16 cellular contexts compared by ENCODE assay signal in the genomic region with DNA sequence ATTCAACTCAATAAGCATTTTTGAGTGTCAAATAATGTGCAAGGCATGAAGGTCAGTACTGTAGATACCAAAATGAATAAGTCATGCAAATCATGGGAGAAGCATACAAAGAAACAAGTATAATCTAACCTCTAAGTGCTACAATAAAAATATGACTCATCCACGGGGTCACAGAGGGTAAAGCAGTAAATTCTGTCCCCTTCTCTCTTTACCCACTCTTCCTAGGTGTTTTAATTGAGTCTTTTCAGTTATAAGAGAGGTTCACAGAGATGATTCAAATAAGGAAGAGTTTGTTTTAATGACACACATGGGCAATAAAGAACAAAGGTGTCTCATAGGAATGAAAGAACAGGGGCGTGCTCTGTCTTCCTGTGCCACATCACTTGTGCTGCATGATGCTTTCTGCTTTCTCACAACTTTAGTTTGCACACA.
DNase-seq lines count a peak whose midpoint lies in the region; ATAC-seq and TF ChIP-seq lines count a peak whose summit lies in the region.
"Had no signal": no experiment of that assay in that cellular context is flagged by ENCODE, and none has a peak within 500 bp of the region (broad histone marks: within the 10 kb centered on the region; RNA-seq: fewer than 3 reads in every experiment).

No MANE protein-coding gene starts in this region.

- TF ChIP-seq CTCF in GM13977 (IDR thresholded peaks at IDR 0.05; ENCODE audit: extremely low read depth, insufficient read depth, missing control alignments), result no peak
- no peak for TF ChIP-seq CTCF in HEK293 (tag by site-specific recombination; IDR thresholded peaks at IDR 0.05)
- no peak for TF ChIP-seq CTCF in foreskin keratinocyte (conservative IDR thresholded peaks at IDR 0.05)

- no peak overlapping the region for H2AK5ac ChIP-seq in neuronal stem cell (ENCODE audit: low read depth, low read length)

- peak; percentile 14 for DNase-seq in GM13977 (ENCODE audit: low spot score)
- DNase-seq in NCI-H345 (lab: John Stamatoyannopoulos, UW), result peak; percentile 62
- peak; percentile 42 to 60 for DNase-seq in foreskin keratinocyte
- DNase-seq in T-helper 2 cell treated with Interferon-gamma antibody and Interleukin-4, amounts not matched to agents 5 μg/mL and 100 μg/mL, for 36 hours (ENCODE audit: low spot score), result no peak
- DNase-seq in SHP77 (lab: John Stamatoyannopoulos, UW), result no peak
- DNase-seq in neuronal stem cell (ENCODE audit: low spot score), result no peak
- DNase-seq in NCI-H82 treated with DMSO at 0.1 percent for 48 hours (lab: John Stamatoyannopoulos, UW; ENCODE audit: unreplicated experiment), result no peak
- DNase-seq: dermis blood vessel endothelial cell, head of caudate nucleus, mesendoderm, NCI-H146, retina, thyroid gland had no signal

- H2BK15ac ChIP-seq in neuronal stem cell (ENCODE audit: low read length), result no peak overlapping the region

- H3K4me3 Mint-ChIP-seq in T-helper 2 cell treated with Interferon-gamma antibody and Interleukin-4, amounts not matched to agents 5 μg/mL and 100 μg/mL, for 36 hours, result no peak overlapping the region
- H3K4me3 Mint-ChIP-seq: activated naive CD8-positive, alpha-beta T cell had no signal

- H3K27ac ChIP-seq in HEK293 (ENCODE audit: extremely low read depth, low read depth, low read length) (no peak overlapping the region), foreskin keratinocyte (no peak overlapping the region), neuronal stem cell (replicated peaks; ENCODE audit: low read length) (no peak overlapping the region)
- H3K27ac ChIP-seq: SJCRH30, thyroid gland had no signal

- no peak overlapping the region for H2BK12ac ChIP-seq in neuronal stem cell (ENCODE audit: low read length)

- no peak overlapping the region for H3K4me2 ChIP-seq in neuronal stem cell (ENCODE audit: insufficient read depth, low read length, poor library complexity, severe bottlenecking)

- H2BK5ac ChIP-seq in neuronal stem cell (ENCODE audit: low read length), result no peak overlapping the region

- H3K4ac ChIP-seq in neuronal stem cell (ENCODE audit: low read length), result no peak overlapping the region

- H3K27me3 ChIP-seq in foreskin keratinocyte (peaks cover 9% of the 10 kb centered on the region), neuronal stem cell (ENCODE audit: control insufficient read depth in 3 of 3, insufficient read depth in 3 of 3, low read depth in 1 of 3, low read length in 3 of 3) (peaks cover 0 to 10% (median 0%) of the 10 kb centered on the region in 3 experiments)
- H3K27me3 ChIP-seq: SJCRH30, thyroid gland had no signal

- ATAC-seq in foreskin keratinocyte, result peak; percentile 96

- H3K4me3 ChIP-seq in HEK293 (ENCODE audit: low read depth, low read length) (no peak overlapping the region), neuronal stem cell (ENCODE audit: low read length in 2 of 2) (no peak overlapping the region)
- H3K4me3 ChIP-seq: SJCRH30, thyroid gland had no signal

- H3K36me3 ChIP-seq in HEK293 (ENCODE audit: control insufficient read depth in 2 of 2, insufficient read depth in 1 of 2, low read length in 2 of 2) (no peaks in the 10 kb centered on the region), neuronal stem cell (replicated peaks in 1 of 2; ENCODE audit: control insufficient read depth in 2 of 2, insufficient read depth in 2 of 2, low read length in 2 of 2) (no peaks in the 10 kb centered on the region)
- H3K36me3 ChIP-seq: SJCRH30, thyroid gland had no signal

- in situ Hi-C loops in GM13977 (cut with MboI; ENCODE audit: low pct_unique_long_range_greater_than_20kb, low sequenced_read_pairs, unreplicated experiment), result no loop called here

- H3K14ac ChIP-seq in neuronal stem cell (ENCODE audit: low read length), result no peak overlapping the region

- H3K9me3 ChIP-seq in HEK293 (ENCODE audit: control insufficient read depth, insufficient read depth, low read depth, low read length), result no peaks in the 10 kb centered on the region
- no peaks in the 10 kb centered on the region for H3K9me3 ChIP-seq in neuronal stem cell (replicated peaks in 1 of 2; ENCODE audit: control insufficient read depth in 2 of 2, insufficient read depth in 1 of 2, low read depth in 1 of 2, low read length in 2 of 2)
- H3K9me3 ChIP-seq: SJCRH30, thyroid gland had no signal

- H3K9me3 Mint-ChIP-seq in T-helper 2 cell treated with Interferon-gamma antibody and Interleukin-4, amounts not matched to agents 5 μg/mL and 100 μg/mL, for 36 hours, result no peaks in the 10 kb centered on the region

- H2BK120ac ChIP-seq in neuronal stem cell (ENCODE audit: low read depth, low read length), result no peak overlapping the region

- CTCF ChIA-PET in HEK293 (lab: Yijun Ruan, JAX), result interaction anchor here (0.7 kb wide), 1 partner anchor 39 kb away, joined by 4 read pairs; no protein-coding TSS in a partner anchor

- H3K27me3 Mint-ChIP-seq in T-helper 2 cell treated with Interferon-gamma antibody and Interleukin-4, amounts not matched to agents 5 μg/mL and 100 μg/mL, for 36 hours (ENCODE audit: low read depth), result peaks cover 11% of the 10 kb centered on the region

- no peak overlapping the region for H3K18ac ChIP-seq in neuronal stem cell (ENCODE audit: low read length)

- POLR2A ChIA-PET in HEK293 (lab: Yijun Ruan, JAX), result no interaction called here

- WGBS in neuronal stem cell (ENCODE audit: extremely low coverage in 2 of 2, insufficient read length in 2 of 2, insufficient replicate concordance in 1 of 2), 2 donors, result no CpG with 5 or more reads among the region's 2 CpGs

- no peaks in the 10 kb centered on the region for H3K36me3 Mint-ChIP-seq in T-helper 2 cell treated with Interferon-gamma antibody and Interleukin-4, amounts not matched to agents 5 μg/mL and 100 μg/mL, for 36 hours (ENCODE audit: low read depth)
- H3K36me3 Mint-ChIP-seq: activated naive CD8-positive, alpha-beta T cell had no signal

- peaks cover 2% of the 10 kb centered on the region for H3K4me1 Mint-ChIP-seq in T-helper 2 cell treated with Interferon-gamma antibody and Interleukin-4, amounts not matched to agents 5 μg/mL and 100 μg/mL, for 36 hours (ENCODE audit: low read depth)

- H4K8ac ChIP-seq in neuronal stem cell (ENCODE audit: low read depth, low read length), result no peak overlapping the region

- no peak overlapping the region for H2AFZ ChIP-seq in neuronal stem cell (ENCODE audit: low read length)

- no peak overlapping the region for H3K9ac ChIP-seq in neuronal stem cell (ENCODE audit: low read depth, low read length, poor library complexity)

- no peak overlapping the region for H3K27ac Mint-ChIP-seq in T-helper 2 cell treated with Interferon-gamma antibody and Interleukin-4, amounts not matched to agents 5 μg/mL and 100 μg/mL, for 36 hours
- H3K27ac Mint-ChIP-seq: activated naive CD8-positive, alpha-beta T cell had no signal

- H3K4me1 ChIP-seq in HEK293 (ENCODE audit: control insufficient read depth, insufficient read depth, low read length) (peaks cover 5% of the 10 kb centered on the region; the same call in 1 of the 2 replicates), foreskin keratinocyte (peaks cover 7% of the 10 kb centered on the region), neuronal stem cell (ENCODE audit: control insufficient read depth in 2 of 2, insufficient read depth in 1 of 2, low read depth in 1 of 2, low read length in 2 of 2) (no peaks in the 10 kb centered on the region)
- H3K4me1 ChIP-seq: thyroid gland had no signal

- H4K91ac ChIP-seq in neuronal stem cell (ENCODE audit: low read depth, low read length, poor library complexity), result no peak overlapping the region

- no peak overlapping the region for H3K23ac ChIP-seq in neuronal stem cell (ENCODE audit: low read depth, low read length, poor library complexity)

- H3K79me1 ChIP-seq in neuronal stem cell (ENCODE audit: low read depth, low read length), result no peaks in the 10 kb centered on the region

TF ChIP-seq in HEK293, 187 proteins besides CTCF, POLR2A, EP300 and RAD21 (continues in another document):
- TF ChIP-seq BCL6B (tag by site-specific recombination; IDR thresholded peaks at IDR 0.05), result peak; percentile 43; the same call in 1 of the 2 replicates
- TF ChIP-seq ZNF629 (tag by site-specific recombination; IDR thresholded peaks at IDR 0.05), result no peak
- TF ChIP-seq ZNF704 (tag by site-specific recombination; IDR thresholded peaks at IDR 0.05), result no peak
- TF ChIP-seq, protein P1, sequence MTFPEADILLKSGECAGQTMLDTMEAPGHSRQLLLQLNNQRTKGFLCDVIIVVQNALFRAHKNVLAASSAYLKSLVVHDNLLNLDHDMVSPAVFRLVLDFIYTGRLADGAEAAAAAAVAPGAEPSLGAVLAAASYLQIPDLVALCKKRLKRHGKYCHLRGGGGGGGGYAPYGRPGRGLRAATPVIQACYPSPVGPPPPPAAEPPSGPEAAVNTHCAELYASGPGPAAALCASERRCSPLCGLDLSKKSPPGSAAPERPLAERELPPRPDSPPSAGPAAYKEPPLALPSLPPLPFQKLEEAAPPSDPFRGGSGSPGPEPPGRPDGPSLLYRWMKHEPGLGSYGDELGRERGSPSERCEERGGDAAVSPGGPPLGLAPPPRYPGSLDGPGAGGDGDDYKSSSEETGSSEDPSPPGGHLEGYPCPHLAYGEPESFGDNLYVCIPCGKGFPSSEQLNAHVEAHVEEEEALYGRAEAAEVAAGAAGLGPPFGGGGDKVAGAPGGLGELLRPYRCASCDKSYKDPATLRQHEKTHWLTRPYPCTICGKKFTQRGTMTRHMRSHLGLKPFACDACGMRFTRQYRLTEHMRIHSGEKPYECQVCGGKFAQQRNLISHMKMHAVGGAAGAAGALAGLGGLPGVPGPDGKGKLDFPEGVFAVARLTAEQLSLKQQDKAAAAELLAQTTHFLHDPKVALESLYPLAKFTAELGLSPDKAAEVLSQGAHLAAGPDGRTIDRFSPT (tag by site-specific recombination; IDR thresholded peaks at IDR 0.05), result 0 out of 2 replicates have a peak, but pooled peaks have one; percentile 16
- TF ChIP-seq ZNF600 (tag by site-specific recombination; IDR thresholded peaks at IDR 0.05), result 0 out of 2 replicates have a peak, but pooled peaks have one; percentile 27

Comparison
In these comparisons a context has a peak if more than half of its experiments do, and no peak if none do; other contexts are left out.
1. DNase-seq: peak in GM13977 (single experiment), NCI-H345 (single experiment) and foreskin keratinocyte (2 of 2); none in T-helper 2 cell treated with Interferon-gamma antibody and Interleukin-4, amounts not matched to agents 5 μg/mL and 100 μg/mL, for 36 hours (single experiment), SHP77 (0 of 2), neuronal stem cell (single experiment) and NCI-H82 treated with DMSO at 0.1 percent for 48 hours (single experiment).